Comparison of ENCODE assay signal across 8 cellular contexts in the genomic region with DNA sequence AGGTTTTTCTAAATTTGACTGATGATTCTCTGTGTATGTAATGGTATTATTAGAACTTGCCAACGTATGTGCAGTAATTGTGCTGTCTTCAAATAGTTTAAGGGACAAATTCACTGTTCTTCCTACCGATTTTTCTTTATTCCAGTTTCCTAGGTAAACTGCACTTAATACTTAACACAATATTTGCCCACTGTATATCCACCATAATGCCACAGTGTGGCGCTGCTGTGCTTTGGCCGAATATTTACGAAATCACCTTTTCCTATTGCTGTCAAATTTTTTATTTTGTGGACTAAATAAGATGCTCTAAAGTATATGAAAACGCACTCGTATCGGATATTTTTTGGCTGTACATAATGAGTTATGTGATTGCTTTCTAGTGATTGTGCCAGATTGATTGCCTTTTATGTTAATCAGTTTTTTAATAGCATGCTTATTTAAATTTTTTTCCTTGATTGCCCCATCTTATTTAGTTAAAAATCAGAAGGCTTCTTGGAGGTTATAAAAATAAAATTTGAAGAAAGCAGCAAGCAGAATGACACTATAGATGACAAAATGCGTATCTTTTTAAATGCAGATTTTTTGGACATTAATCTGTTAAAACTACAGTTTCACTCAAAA. TPM values are rescaled to one million over a fixed set of nuclear protein-coding genes. Genes with fewer than 3 reads are reported as not detected.
A peak's percentile ranks its signal among the peaks of the same experiment; 100 is the strongest.
DNase-seq lines count a peak whose midpoint lies in the region; ATAC-seq and TF ChIP-seq lines count a peak whose summit lies in the region.
"Had no signal": no experiment of that assay in that cellular context is flagged by ENCODE, and none has a peak within 500 bp of the region (broad histone marks: within the 10 kb centered on the region; RNA-seq: fewer than 3 reads in every experiment).

No MANE protein-coding gene starts in this region.

- TF ChIP-seq CTCF in GM10266 (IDR thresholded peaks at IDR 0.05; ENCODE audit: control insufficient read depth, insufficient read depth, low read depth, missing control alignments) (peak; percentile 86), OCI-LY7 (conservative IDR thresholded peaks at IDR 0.05; ENCODE audit: low read length) (peak; percentile 96), glutamatergic neuron (IDR thresholded peaks at IDR 0.05; ENCODE audit: partially characterized antibody, unreplicated experiment) (peak; percentile 92)

- no peak overlapping the region for H3K27ac ChIP-seq in OCI-LY7 (ENCODE audit: low read depth, low read length, poor library complexity, severe bottlenecking)

- CTCF ChIA-PET in OCI-LY7 (lab: Charles Lee; ENCODE audit: unreplicated experiment) = interaction anchor here (0.5 kb wide), 1 partner anchor 11 kb away, joined by 4 read pairs; a partner anchor contains a TSS
- CTCF ChIA-PET in activated naive CD4-positive, alpha-beta T cell treated with anti-CD3 and anti-CD28 coated beads, Interleukin-2, amount 10 ng/mL, durations not matched to agents 7 days and 5 days (lab: Charles Lee) = interaction anchor here (1.0 to 5.5 kb wide), 3 partner anchors 11 to 46 kb away, joined by 3 to 36 read pairs (median 3); a partner anchor contains a TSS

- peak overlapping the region; percentile 22 for H3K27ac Mint-ChIP-seq in activated naive CD4-positive, alpha-beta T cell treated with anti-CD3 and anti-CD28 coated beads, Interleukin-2, amount 10 ng/mL, durations not matched to agents 7 days and 5 days
- H3K27ac Mint-ChIP-seq in glutamatergic neuron (ENCODE audit: unreplicated experiment) = no peak overlapping the region
- H3K27ac Mint-ChIP-seq: dendritic cell treated with granulocyte-macrophage colony-stimulating factor and Interleukin-4, amounts not matched to agents 40 ng/mL and 50 ng/mL, for 4 days had no signal

- intact Hi-C loops in OCI-LY7 (cut with micrococcal nuclease; ENCODE audit: unreplicated experiment) = no loop called here

- H4K20me1 ChIP-seq in OCI-LY7 (ENCODE audit: insufficient read depth, low read length) = peaks cover 27% of the 10 kb centered on the region; the same call in 1 of the 2 replicates

- no peaks in the 10 kb centered on the region for H3K27me3 Mint-ChIP-seq in activated naive CD4-positive, alpha-beta T cell treated with anti-CD3 and anti-CD28 coated beads, Interleukin-2, amount 10 ng/mL, durations not matched to agents 7 days and 5 days
- no peaks in the 10 kb centered on the region for H3K27me3 Mint-ChIP-seq in glutamatergic neuron (ENCODE audit: unreplicated experiment)
- H3K27me3 Mint-ChIP-seq: dendritic cell treated with granulocyte-macrophage colony-stimulating factor and Interleukin-4, amounts not matched to agents 40 ng/mL and 50 ng/mL, for 4 days had no signal

- H3K4me1 ChIP-seq in OCI-LY7 (ENCODE audit: insufficient read depth, low read length, poor library complexity, severe bottlenecking) = no peaks in the 10 kb centered on the region

- no peaks in the 10 kb centered on the region for H3K9me3 Mint-ChIP-seq in activated naive CD4-positive, alpha-beta T cell treated with anti-CD3 and anti-CD28 coated beads, Interleukin-2, amount 10 ng/mL, durations not matched to agents 7 days and 5 days
- H3K9me3 Mint-ChIP-seq in glutamatergic neuron (ENCODE audit: unreplicated experiment) = no peaks in the 10 kb centered on the region
- H3K9me3 Mint-ChIP-seq: dendritic cell treated with granulocyte-macrophage colony-stimulating factor and Interleukin-4, amounts not matched to agents 40 ng/mL and 50 ng/mL, for 4 days had no signal

- peaks cover 94% of the 10 kb centered on the region for H3K36me3 ChIP-seq in OCI-LY7 (ENCODE audit: insufficient read depth, low read length)

- ATAC-seq in HG03159 (IDR thresholded peaks at IDR 0.05; ENCODE audit: unreplicated experiment) = peak; percentile 29

- peaks cover 24% of the 10 kb centered on the region for H3K4me1 Mint-ChIP-seq in activated naive CD4-positive, alpha-beta T cell treated with anti-CD3 and anti-CD28 coated beads, Interleukin-2, amount 10 ng/mL, durations not matched to agents 7 days and 5 days
- H3K4me1 Mint-ChIP-seq in glutamatergic neuron (ENCODE audit: low read depth, unreplicated experiment) = peaks cover 20% of the 10 kb centered on the region

- no peaks in the 10 kb centered on the region for H3K9me2 ChIP-seq in OCI-LY7 (ENCODE audit: insufficient read depth, low read length)

- H3K4me2 ChIP-seq in OCI-LY7 (ENCODE audit: low read length) = no peak overlapping the region

- BruUV-seq in OCI-LY7 (replicated peaks; lab: Mats Ljungman, UMichigan) = no TSS peak

- no peaks in the 10 kb centered on the region for H3K9me3 ChIP-seq in OCI-LY7 (ENCODE audit: low read length)

- peaks cover 24% of the 10 kb centered on the region for H3K36me3 Mint-ChIP-seq in activated naive CD4-positive, alpha-beta T cell treated with anti-CD3 and anti-CD28 coated beads, Interleukin-2, amount 10 ng/mL, durations not matched to agents 7 days and 5 days
- H3K36me3 Mint-ChIP-seq in glutamatergic neuron (ENCODE audit: unreplicated experiment) = no peaks in the 10 kb centered on the region

- H3K79me2 ChIP-seq in OCI-LY7 (ENCODE audit: insufficient read depth, low read depth, low read length) = peaks cover 84% of the 10 kb centered on the region

- no peak overlapping the region for H3K4me3 ChIP-seq in OCI-LY7 (ENCODE audit: low read depth, low read length, poor library complexity, severe bottlenecking)

- no peak for DNase-seq in GM10266 (ENCODE audit: extremely low spot score)
- DNase-seq in OCI-LY7 (ENCODE audit: low spot score) = peak; percentile 42
- peak; percentile 52 for DNase-seq in activated naive CD4-positive, alpha-beta T cell treated with anti-CD3 and anti-CD28 coated beads, Interleukin-2, amount 10 ng/mL, durations not matched to agents 7 days and 5 days
- peak; percentile 62 for DNase-seq in glutamatergic neuron
- DNase-seq in renal cortical epithelial cell (ENCODE audit: low read depth) = peak; percentile 60
- no peak for DNase-seq in NCI-H1436 treated with DMSO at 0.1 percent for 48 hours (lab: John Stamatoyannopoulos, UW)

- H2AFZ ChIP-seq in OCI-LY7 (ENCODE audit: low read length) = no peak overlapping the region

- no peak overlapping the region for H3K4me3 Mint-ChIP-seq in activated naive CD4-positive, alpha-beta T cell treated with anti-CD3 and anti-CD28 coated beads, Interleukin-2, amount 10 ng/mL, durations not matched to agents 7 days and 5 days
- peak overlapping the region; percentile 53 for H3K4me3 Mint-ChIP-seq in glutamatergic neuron (ENCODE audit: unreplicated experiment)
- H3K4me3 Mint-ChIP-seq: dendritic cell treated with granulocyte-macrophage colony-stimulating factor and Interleukin-4, amounts not matched to agents 40 ng/mL and 50 ng/mL, for 4 days had no signal

- POLR2A ChIA-PET in OCI-LY7 (lab: Charles Lee) = no interaction called here

RNA-seq across cellular contexts. Expression of a gene that starts 10.5 kb away (rescaled TPM):
- 42.1 and 51.1 TPM in 2 replicates for total RNA-seq in OCI-LY7 (2014; rRNA removed; shearing (Covaris generic))
- total RNA-seq in OCI-LY7 (2022) (44.8 and 49.5 TPM in 2 replicates), glutamatergic neuron (ENCODE audit: unreplicated experiment) (109 TPM), renal cortical epithelial cell (63.9 and 81.7 TPM in 2 replicates)

RNA-seq across cellular contexts. Expression of a gene that starts 10.8 kb away (rescaled TPM):
- 6.4 and 10.3 TPM in 2 replicates for total RNA-seq in OCI-LY7 (2014; rRNA removed; shearing (Covaris generic))
- total RNA-seq in OCI-LY7 (2022) (6.0 and 6.5 TPM in 2 replicates), glutamatergic neuron (ENCODE audit: unreplicated experiment) (8.9 TPM), renal cortical epithelial cell (4.5 and 11.9 TPM in 2 replicates)

Comparison
In these comparisons a context has a peak if more than half of its experiments do, and no peak if none do; other contexts are left out.
1. DNase-seq: peak in OCI-LY7 (single experiment), activated naive CD4-positive, alpha-beta T cell treated with anti-CD3 and anti-CD28 coated beads, Interleukin-2, amount 10 ng/mL, durations not matched to agents 7 days and 5 days (single experiment), glutamatergic neuron (single experiment) and renal cortical epithelial cell (single experiment); none in GM10266 (single experiment) and NCI-H1436 treated with DMSO at 0.1 percent for 48 hours (single experiment).
2. Peak in every context shown above with its lines, with median percentiles within 50 percentile points of each other: CTCF ChIP-seq.